ENCODE assay signal across 10 cellular contexts in genomic region chr4:113758361-113758760, GRCh38. TPM values are rescaled to one million over a fixed set of nuclear protein-coding genes. Genes with fewer than 3 reads are reported as not detected.
DNase-seq lines count a peak whose midpoint lies in the region; FAIRE-seq and TF ChIP-seq lines count a peak whose summit lies in the region.
"Had no signal": no experiment of that assay in that cellular context is flagged by ENCODE, and none has a peak within 500 bp of the region (broad histone marks: within the 10 kb centered on the region; RNA-seq: fewer than 3 reads in every experiment).

No MANE protein-coding gene starts in this region.

- intact Hi-C loops in Caco-2 (cut with micrococcal nuclease; ENCODE audit: unreplicated experiment) (no loop called here), mammary epithelial cell (cut with micrococcal nuclease) (no loop called here), CD14-positive monocyte (cut with micrococcal nuclease) (no loop called here)

- H3K4me3 Mint-ChIP-seq in Caco-2 (ENCODE audit: unreplicated experiment) (peak overlapping the region; percentile 96), neural progenitor cell (peak overlapping the region; percentile 76), CD14-positive monocyte (peak overlapping the region in 1 of 2 donors; percentile 31)

- H3K27me3 Mint-ChIP-seq in Caco-2 (ENCODE audit: insufficient read depth, unreplicated experiment): no peaks in the 10 kb centered on the region
- H3K27me3 Mint-ChIP-seq in neural progenitor cell (ENCODE audit: insufficient read depth, low read depth): peaks cover 11% of the 10 kb centered on the region
- peaks cover 8 to 13% (median 8%) of the 10 kb centered on the region in 3 donors for H3K27me3 Mint-ChIP-seq in CD14-positive monocyte (ENCODE audit: low read depth in 3 of 3)

- POLR2A ChIA-PET in Caco-2 (lab: Charles Lee): no interaction called here

- peaks cover 80% of the 10 kb centered on the region for H3K79me2 ChIP-seq in Karpas-422 (ENCODE audit: low read length)
- peaks cover 38% of the 10 kb centered on the region for H3K79me2 ChIP-seq in mammary epithelial cell (ENCODE audit: insufficient read depth, low read length)
- peaks cover 12% of the 10 kb centered on the region for H3K79me2 ChIP-seq in neural progenitor cell (ENCODE audit: low read depth)

- H3K36me3 Mint-ChIP-seq in Caco-2 (ENCODE audit: insufficient read depth, unreplicated experiment) (peaks cover 43% of the 10 kb centered on the region), neural progenitor cell (no peaks in the 10 kb centered on the region), CD14-positive monocyte (peaks cover 8 to 23% of the 10 kb centered on the region in 2 donors)

- no peaks in the 10 kb centered on the region for H3K9me3 ChIP-seq in Caco-2
- H3K9me3 ChIP-seq in Karpas-422 (ENCODE audit: low read length): no peaks in the 10 kb centered on the region
- H3K9me3 ChIP-seq in mammary epithelial cell (replicated peaks; ENCODE audit: insufficient read depth, low read length): no peaks in the 10 kb centered on the region
- H3K9me3 ChIP-seq in neural progenitor cell (ENCODE audit: low read depth): no peaks in the 10 kb centered on the region
- H3K9me3 ChIP-seq: lower lobe of right lung had no signal

- no peak for FAIRE-seq in frontal cortex (lab: Jason Lieb, UNC)

- dilution Hi-C loops in mammary epithelial cell (cut with HindIII; ENCODE audit: low sequenced_read_pairs): no loop called here

- CTCF ChIA-PET in Caco-2 (lab: Charles Lee): interaction anchor here (1.3 kb wide), 1 partner anchor 211 kb away, joined by 4 read pairs; no protein-coding TSS in a partner anchor
- CTCF ChIA-PET in mammary epithelial cell (lab: Charles Lee; ENCODE audit: low non-redundant PET): no interaction called here

- DNase-seq in Caco-2 (no peak), Karpas-422 (no peak), mammary epithelial cell (peak; percentile 26), neural progenitor cell (ENCODE audit: low spot score) (no peak), frontal cortex (ENCODE audit: low spot score in 2 of 2) (no peak), CD14-positive monocyte (ENCODE audit: low spot score) (no peak)
- DNase-seq in activated effector memory CD4-positive, alpha-beta T cell treated with Interleukin-2 at 50 U/mL for 16 hours: no peak
- no peak for DNase-seq in activated CD4-positive, alpha-beta T cell treated with anti-CD3 and anti-CD28 coated beads, Interleukin-2, amount 50 U/mL, for 1 hour
- DNase-seq: aorta, lower lobe of right lung had no signal

- H2AFZ ChIP-seq in Karpas-422 (ENCODE audit: low read length) (no peak overlapping the region), mammary epithelial cell (ENCODE audit: low read depth, low read length) (peak overlapping the region; percentile 16), neural progenitor cell (replicated peaks) (no peak overlapping the region)

- no peaks in the 10 kb centered on the region for H3K36me3 ChIP-seq in Caco-2 (ENCODE audit: control insufficient read depth, insufficient read depth, low read length)
- H3K36me3 ChIP-seq in Karpas-422 (ENCODE audit: insufficient read depth, low read length): peaks cover 54% of the 10 kb centered on the region
- H3K36me3 ChIP-seq in mammary epithelial cell (ENCODE audit: insufficient read depth, low read length): no peaks in the 10 kb centered on the region
- no peaks in the 10 kb centered on the region for H3K36me3 ChIP-seq in neural progenitor cell
- H3K36me3 ChIP-seq: lower lobe of right lung had no signal

- in situ Hi-C loops in mammary epithelial cell (cut with MboI; ENCODE audit: low sequenced_read_pairs in 2 of 2): loop anchor here in 1 of 2 donors (25.0 kb wide), 1 partner anchor 371 kb away; no protein-coding TSS in a partner anchor

- H3K9me2 ChIP-seq in Karpas-422 (replicated peaks; ENCODE audit: insufficient read depth, low read length): no peaks in the 10 kb centered on the region

- H3K4me1 Mint-ChIP-seq in Caco-2 (ENCODE audit: low read depth, unreplicated experiment) (peaks cover 11% of the 10 kb centered on the region), neural progenitor cell (peaks cover 42% of the 10 kb centered on the region), CD14-positive monocyte (peaks cover 33% of the 10 kb centered on the region)

- H3K27me3 ChIP-seq in Caco-2 (replicated peaks; ENCODE audit: control insufficient read depth, insufficient read depth, low read length): no peaks in the 10 kb centered on the region
- no peaks in the 10 kb centered on the region for H3K27me3 ChIP-seq in Karpas-422 (ENCODE audit: low read length)
- no peaks in the 10 kb centered on the region for H3K27me3 ChIP-seq in mammary epithelial cell (ENCODE audit: insufficient read depth, low read length)
- H3K27me3 ChIP-seq in neural progenitor cell: peaks cover 4% of the 10 kb centered on the region

- peak overlapping the region; percentile 98 for H3K27ac ChIP-seq in Karpas-422 (ENCODE audit: low read length)
- H3K27ac ChIP-seq in mammary epithelial cell (ENCODE audit: insufficient read depth, low read depth, low read length): peak overlapping the region; percentile 95
- H3K27ac ChIP-seq in neural progenitor cell: no peak overlapping the region
- H3K27ac ChIP-seq: lower lobe of right lung had no signal

- TSS peak; percentile 0 for BruUV-seq in Caco-2 (replicated peaks; lab: Mats Ljungman, UMichigan)
- BruUV-seq in mammary epithelial cell (replicated peaks; lab: Mats Ljungman, UMichigan): TSS peak; percentile 47

- peaks cover 14% of the 10 kb centered on the region for H3K4me1 ChIP-seq in Caco-2
- H3K4me1 ChIP-seq in Karpas-422 (ENCODE audit: low read length): peaks cover 55% of the 10 kb centered on the region
- peaks cover 17% of the 10 kb centered on the region for H3K4me1 ChIP-seq in mammary epithelial cell (ENCODE audit: insufficient read depth, low read length)
- H3K4me1 ChIP-seq in neural progenitor cell: peaks cover 14% of the 10 kb centered on the region

- WGBS in mammary epithelial cell (ENCODE audit: low coverage, missing lambda C conversion rate): 44% methylated on average over 5 of the region's 5 CpGs

- H3K9me3 Mint-ChIP-seq in Caco-2 (ENCODE audit: unreplicated experiment) (no peaks in the 10 kb centered on the region), neural progenitor cell (no peaks in the 10 kb centered on the region), CD14-positive monocyte (peaks cover 0 to 2% (median 0%) of the 10 kb centered on the region in 7 donors)

- TF ChIP-seq CTCF in Caco-2 (IDR thresholded peaks at IDR 0.05; ENCODE audit: insufficient read depth in 1 of 2, low read depth in 1 of 2, low read length in 1 of 2, severe bottlenecking in 1 of 2, unreplicated experiment in 1 of 2) (no peak), mammary epithelial cell (conservative IDR thresholded peaks at IDR 0.05 in 1 of 2, IDR thresholded peaks at IDR 0.05 in 1 of 2; ENCODE audit: extremely low read depth in 1 of 2, insufficient read depth in 1 of 2, low read depth in 1 of 2, low read length in 2 of 2) (no peak), neural progenitor cell (IDR thresholded peaks at IDR 0.05) (no peak), CD14-positive monocyte (IDR thresholded peaks at IDR 0.05) (no peak)

- H4K20me1 ChIP-seq in Karpas-422 (ENCODE audit: insufficient read depth, low read depth, low read length): no peaks in the 10 kb centered on the region
- H4K20me1 ChIP-seq in mammary epithelial cell (ENCODE audit: insufficient read depth, low read length): no peaks in the 10 kb centered on the region
- H4K20me1 ChIP-seq in neural progenitor cell (ENCODE audit: low read depth): no peaks in the 10 kb centered on the region

- peak overlapping the region; percentile 81 for H3K4me2 ChIP-seq in Karpas-422 (ENCODE audit: low read depth, low read length, poor library complexity, severe bottlenecking)
- peak overlapping the region; percentile 94 for H3K4me2 ChIP-seq in mammary epithelial cell (ENCODE audit: insufficient read depth, low read depth, low read length)
- H3K4me2 ChIP-seq in neural progenitor cell: no peak overlapping the region

- H3K27ac Mint-ChIP-seq in Caco-2 (ENCODE audit: unreplicated experiment): no peak overlapping the region
- H3K27ac Mint-ChIP-seq in neural progenitor cell: no peak overlapping the region
- H3K27ac Mint-ChIP-seq in CD14-positive monocyte: no peak overlapping the region

- H3K4me3 ChIP-seq in Caco-2 (ENCODE audit: low read depth, low read length) (no peak overlapping the region), Karpas-422 (ENCODE audit: low read length) (peak overlapping the region; percentile 69), mammary epithelial cell (replicated peaks in 1 of 3; ENCODE audit: insufficient read depth in 1 of 3, low read depth in 2 of 3, low read length in 3 of 3) (peak overlapping the region; percentile 16 to 78 (median 78)), neural progenitor cell (no peak overlapping the region)

- H3K9ac ChIP-seq in Karpas-422 (ENCODE audit: low read length) (peak overlapping the region; percentile 78), mammary epithelial cell (ENCODE audit: insufficient read depth, low read length) (peak overlapping the region; percentile 39), neural progenitor cell (no peak overlapping the region)

- peaks cover 17% of the 10 kb centered on the region for H3F3A ChIP-seq in neural progenitor cell (ENCODE audit: low read depth)

RNA-seq across cellular contexts. Expression of gene CAMK2D, which starts 3.2 kb away (rescaled TPM):
- 56.1 and 65.6 TPM in 2 replicates for total RNA-seq in Caco-2 (2022)
- 114 and 165 TPM in 2 replicates for total RNA-seq in Karpas-422 (2014; rRNA removed; shearing (Covaris generic); ENCODE audit: low replicate concordance)
- total RNA-seq in mammary epithelial cell: 10 to 100 TPM; 36.3 to 63.8 TPM
- 11.2 TPM for polyA plus RNA-seq in mammary epithelial cell
- 27.0 TPM for polyA minus RNA-seq in mammary epithelial cell
- 21.0 and 33.2 TPM in 2 replicates for total RNA-seq in neural progenitor cell (ENCODE audit: low replicate concordance)
- 69.7 TPM for total RNA-seq in frontal cortex
- 10 to 100 TPM; 19.6 to 30.6 TPM for polyA plus RNA-seq in CD14-positive monocyte

Comparison
In these comparisons a context has a peak if more than half of its experiments do, and no peak if none do; other contexts are left out.
1. H3K4me3 ChIP-seq: peak in Karpas-422 (single experiment) and mammary epithelial cell (3 of 3); none in Caco-2 (single experiment) and neural progenitor cell (single experiment).